Comparison of ENCODE assay signal across 20 cellular contexts in genomic region chr19:38861368-38861767, GRCh38. TPM values are rescaled to one million over a fixed set of nuclear protein-coding genes. Genes with fewer than 3 reads are reported as not detected.
DNase-seq lines count a peak whose midpoint lies in the region; ATAC-seq, FAIRE-seq and TF ChIP-seq lines count a peak whose summit lies in the region.
"Had no signal": no experiment of that assay in that cellular context is flagged by ENCODE, and none has a peak within 500 bp of the region (broad histone marks: within the 10 kb centered on the region; RNA-seq: fewer than 3 reads in every experiment).

No MANE protein-coding gene starts in this region.

- peaks cover 82% of the 10 kb centered on the region for H3K4me1 Mint-ChIP-seq in activated B cell treated with CpG ODN at 0.5 μM for 24 hours

- H3K27me3 Mint-ChIP-seq in activated B cell treated with CpG ODN at 0.5 μM for 24 hours, result no peaks in the 10 kb centered on the region
- H3K27me3 Mint-ChIP-seq: B cell; CD4-positive, alpha-beta memory T cell had no signal

- ATAC-seq in activated B cell treated with CpG ODN at 0.5 μM for 24 hours (ENCODE audit: low read depth) (no peak), pancreas (no peak), HG03565 (IDR thresholded peaks at IDR 0.05; ENCODE audit: unreplicated experiment) (no peak), Right ventricle myocardium inferior (no peak)

- FAIRE-seq in RCC 7860 (lab: Jason Lieb, UNC) (peak; percentile 70), pancreas (lab: Jason Lieb, UNC) (peak; percentile 83)
- FAIRE-seq: D721Med had no signal

- H3K27ac Mint-ChIP-seq in activated B cell treated with CpG ODN at 0.5 μM for 24 hours, result peak overlapping the region; percentile 41
- H3K27ac Mint-ChIP-seq: HFFc6 had no signal

- H3K4me3 ChIP-seq in pancreas, result no peak overlapping the region
- H3K4me3 ChIP-seq in foreskin fibroblast (ENCODE audit: low read depth in 1 of 2, low read length in 2 of 2), result no peak overlapping the region

- H3K4me3 Mint-ChIP-seq in activated B cell treated with CpG ODN at 0.5 μM for 24 hours, result no peak overlapping the region
- H3K4me3 Mint-ChIP-seq: HFFc6 had no signal

- H3K36me3 ChIP-seq in pancreas, result no peaks in the 10 kb centered on the region

- H3K4me1 ChIP-seq in pancreas, result peaks cover 4 to 19% (median 11%) of the 10 kb centered on the region in 3 donors

- no peak for DNase-seq in RCC 7860 (ENCODE audit: low spot score)
- DNase-seq in activated B cell treated with CpG ODN at 0.5 μM for 24 hours, result no peak
- no peak for DNase-seq in pancreas
- no peak for DNase-seq in iPS-NIHi11 (ENCODE audit: low spot score)
- DNase-seq in Right ventricle myocardium inferior (ENCODE audit: missing footprints), result no peak
- DNase-seq in foreskin fibroblast, result no peak
- DNase-seq: C1 segment of cervical spinal cord; CD4-positive, alpha-beta memory T cell; COR-L47; DMS153; DMS79 treated with DMSO at 0.1 percent for 48 hours; EL; GDM1; HCEC 1CT; HFFc6 had no signal

- WGBS in pancreas, 2 donors, result 95 to 100% methylated on average over 3 of the region's 3 CpGs

- CTCF ChIA-PET in activated B cell treated with CpG ODN at 0.5 μM for 24 hours (lab: Charles Lee), result interaction anchor here (1.3 kb wide), 1 partner anchor 8 kb away, joined by 16 read pairs; no protein-coding TSS in a partner anchor

- TF ChIP-seq CTCF in C4-2B (conservative IDR thresholded peaks at IDR 0.05) (no peak), activated B cell treated with CpG ODN at 0.5 μM for 24 hours (IDR thresholded peaks at IDR 0.05) (no peak), pancreas (IDR thresholded peaks at IDR 0.05) (no peak), foreskin fibroblast (IDR thresholded peaks at IDR 0.05; ENCODE audit: low read depth, low read length) (no peak)

- intact Hi-C loops in activated B cell treated with CpG ODN at 0.5 μM for 24 hours (cut with micrococcal nuclease), result loop anchor here (10.0 kb wide), 1 partner anchor 307 kb away; no protein-coding TSS in a partner anchor
- intact Hi-C loops in pancreas (cut with DNase I), result no loop called here
- intact Hi-C loops in Right ventricle myocardium inferior (cut with DNase I), result no loop called here

- H3K27ac ChIP-seq in C4-2B (peak overlapping the region; percentile 83), pancreas (no peak overlapping the region)
- H3K27ac ChIP-seq: HL-60 had no signal

- POLR2A ChIA-PET in activated B cell treated with CpG ODN at 0.5 μM for 24 hours (lab: Charles Lee), result interaction anchor here (0.7 to 9.3 kb wide), 10 partner anchors 9 to 1266 kb away, joined by 3 to 463 read pairs (median 5); partner anchors contain the start of genes ECH1, EIF3K, FAM98C and HNRNPL

- H3K27me3 ChIP-seq in pancreas, result no peaks in the 10 kb centered on the region

- no peaks in the 10 kb centered on the region for H3K9me3 ChIP-seq in pancreas

- H3K9me3 Mint-ChIP-seq in activated B cell treated with CpG ODN at 0.5 μM for 24 hours, result no peaks in the 10 kb centered on the region

- H3K36me3 Mint-ChIP-seq in activated B cell treated with CpG ODN at 0.5 μM for 24 hours (ENCODE audit: low read depth), result peaks cover 4% of the 10 kb centered on the region

RNA-seq across cellular contexts. Expression of gene HNRNPL, which starts 11.6 kb away (rescaled TPM):
- total RNA-seq in activated B cell treated with CpG ODN at 0.5 μM for 24 hours (528 and 546 TPM in 2 replicates), pancreas (100 to 1,000 TPM in 4 of 6 donors, 10 to 100 TPM in 2; 97.0 to 161 (median 129) TPM), Right ventricle myocardium inferior (184 TPM)
- 100 to 1,000 TPM in 1 of 2 donors, 10 to 100 TPM in 1; 89.2 to 128 TPM for polyA plus RNA-seq in pancreas

RNA-seq across cellular contexts. Expression of gene RINL, which starts 16.7 kb away (rescaled TPM):
- total RNA-seq in activated B cell treated with CpG ODN at 0.5 μM for 24 hours, result 53.5 and 65.0 TPM in 2 replicates
- 10 to 100 TPM in 4 of 6 donors, 1 to 10 TPM in 2; 6.5 to 16.9 (median 10.5) TPM for total RNA-seq in pancreas
- polyA plus RNA-seq in pancreas, result 10 to 100 TPM; 17.6 to 26.2 TPM
- 4.1 TPM for total RNA-seq in Right ventricle myocardium inferior

RNA-seq across cellular contexts. Expression of gene ECH1, which starts 29.8 kb away (rescaled TPM):
- total RNA-seq in activated B cell treated with CpG ODN at 0.5 μM for 24 hours, result 152 and 164 TPM in 2 replicates
- 100 to 1,000 TPM in 1 of 6 donors, 10 to 100 TPM in 5; 70.7 to 126 (median 92.5) TPM for total RNA-seq in pancreas
- 100 to 1,000 TPM; 112 to 197 TPM for polyA plus RNA-seq in pancreas
- total RNA-seq in Right ventricle myocardium inferior, result 1,308 TPM

RNA-seq across cellular contexts. Expression of gene SIRT2, which starts 38.0 kb away (rescaled TPM):
- total RNA-seq in activated B cell treated with CpG ODN at 0.5 μM for 24 hours, result 28.4 and 32.7 TPM in 2 replicates
- 10 to 100 TPM; 16.2 to 27.0 (median 19.0) TPM for total RNA-seq in pancreas
- polyA plus RNA-seq in pancreas, result 10 to 100 TPM; 33.5 to 44.4 TPM
- total RNA-seq in Right ventricle myocardium inferior, result 99.8 TPM

RNA-seq across cellular contexts. Expression of gene NFKBIB, which starts 38.4 kb away (rescaled TPM):
- total RNA-seq in activated B cell treated with CpG ODN at 0.5 μM for 24 hours, result 45.5 and 49.5 TPM in 2 replicates
- 10 to 100 TPM in 2 of 6 donors, 1 to 10 TPM in 4; 6.8 to 14.3 (median 9.3) TPM for total RNA-seq in pancreas
- polyA plus RNA-seq in pancreas, result 10 to 100 TPM; 12.3 to 26.8 TPM
- 17.9 TPM for total RNA-seq in Right ventricle myocardium inferior
